ENCODE assay signal across 8 cellular contexts in the genomic region with DNA sequence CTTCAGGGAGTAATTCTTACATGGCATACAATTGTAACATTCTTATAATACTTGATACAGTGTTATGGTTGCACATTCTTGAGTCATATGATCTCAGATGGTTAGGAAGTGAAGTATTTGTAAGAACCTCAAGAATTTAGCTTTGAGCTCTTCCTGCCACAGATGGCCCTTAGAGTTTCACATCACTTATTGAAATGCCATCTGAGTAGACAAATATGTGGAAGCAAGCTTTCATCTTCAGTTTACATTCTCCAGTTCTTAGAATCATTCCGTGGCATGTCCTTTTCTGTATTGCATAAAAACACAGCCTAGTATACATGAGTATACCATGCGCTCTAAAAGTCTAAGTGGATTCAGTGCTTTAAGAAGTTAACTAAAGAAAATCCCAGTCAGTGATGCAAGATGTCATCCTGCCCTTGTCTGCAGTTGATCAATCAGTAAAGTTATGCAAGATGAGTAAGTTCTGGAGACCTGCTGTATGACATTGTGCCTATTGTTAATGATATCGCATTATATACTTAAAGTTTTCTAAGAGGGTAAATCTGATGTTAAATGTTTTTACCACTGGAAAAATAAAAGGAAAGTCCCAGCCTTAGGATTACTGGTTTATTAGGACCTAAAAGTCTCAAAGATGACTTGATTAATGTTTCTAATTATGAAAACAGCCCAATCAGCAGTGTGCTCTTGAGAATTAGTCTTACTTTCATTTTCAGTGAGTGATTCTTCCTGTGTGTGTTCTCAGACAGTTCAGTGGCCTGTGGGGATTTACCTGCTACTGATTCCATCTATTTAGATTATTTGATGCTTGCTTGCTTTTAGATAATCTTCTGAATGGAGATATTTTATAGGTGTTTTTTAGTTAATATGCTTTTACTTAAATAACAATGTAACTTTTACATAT. TPM values are rescaled to one million over a fixed set of nuclear protein-coding genes. Genes with fewer than 3 reads are reported as not detected.
A peak's percentile ranks its signal among the peaks of the same experiment; 100 is the strongest.
DNase-seq lines count a peak whose midpoint lies in the region; ATAC-seq and TF ChIP-seq lines count a peak whose summit lies in the region.

No MANE protein-coding gene starts in this region.

- H3K36me3 ChIP-seq in thoracic aorta = no peaks in the 10 kb centered on the region

- H3K36me3 Mint-ChIP-seq in activated CD4-positive, alpha-beta memory T cell treated with anti-CD3 and anti-CD28 coated beads for 36 hours = no peaks in the 10 kb centered on the region

- no peak overlapping the region for H3K27ac ChIP-seq in thoracic aorta

- H3K4me1 ChIP-seq in thoracic aorta (ENCODE audit: control insufficient read depth in 1 of 2, low read depth in 2 of 2) = peaks cover 8 to 16% of the 10 kb centered on the region in 2 donors

- POLR2A ChIA-PET in activated CD4-positive, alpha-beta memory T cell treated with anti-CD3 and anti-CD28 coated beads for 36 hours (lab: Charles Lee) = interaction anchor here (0.7 to 0.9 kb wide), 2 partner anchors 19 to 42 kb away, joined by 3 to 4 read pairs; no protein-coding TSS in a partner anchor

- H3K9me3 Mint-ChIP-seq in activated CD4-positive, alpha-beta memory T cell treated with anti-CD3 and anti-CD28 coated beads for 36 hours = no peaks in the 10 kb centered on the region

- DNase-seq in GM03348 (ENCODE audit: low spot score) (peak; percentile 78), HS-5 (ENCODE audit: low read depth) (peak; percentile 96), hepatic stellate cell (ENCODE audit: low spot score) (peak; percentile 62), thoracic aorta (ENCODE audit: low spot score) (no peak), globus pallidus (ENCODE audit: low spot score) (no peak), NCI-H2107 (lab: John Stamatoyannopoulos, UW) (no peak)
- no peak for DNase-seq in activated CD4-positive, alpha-beta memory T cell treated with anti-CD3 and anti-CD28 coated beads for 36 hours

- peaks cover 23% of the 10 kb centered on the region for H3K4me1 Mint-ChIP-seq in activated CD4-positive, alpha-beta memory T cell treated with anti-CD3 and anti-CD28 coated beads for 36 hours (ENCODE audit: low read depth)

- peak overlapping the region; percentile 36 for H3K4me3 ChIP-seq in thoracic aorta

- no peaks in the 10 kb centered on the region for H3K27me3 ChIP-seq in thoracic aorta (replicated peaks; ENCODE audit: insufficient read depth)

- CTCF ChIA-PET in activated CD4-positive, alpha-beta memory T cell treated with anti-CD3 and anti-CD28 coated beads for 36 hours (lab: Charles Lee) = interaction anchor here (0.7 kb wide), 1 partner anchor 96 kb away, joined by 3 read pairs; no protein-coding TSS in a partner anchor

- H3K4me3 Mint-ChIP-seq in activated CD4-positive, alpha-beta memory T cell treated with anti-CD3 and anti-CD28 coated beads for 36 hours = peak overlapping the region; percentile 57

- H3K27me3 Mint-ChIP-seq in activated CD4-positive, alpha-beta memory T cell treated with anti-CD3 and anti-CD28 coated beads for 36 hours = peaks cover 4% of the 10 kb centered on the region

- no peaks in the 10 kb centered on the region for H3K9me3 ChIP-seq in thoracic aorta

- peak overlapping the region; percentile 64 for H3K27ac Mint-ChIP-seq in activated CD4-positive, alpha-beta memory T cell treated with anti-CD3 and anti-CD28 coated beads for 36 hours

- TF ChIP-seq CTCF in thoracic aorta (IDR thresholded peaks at IDR 0.05) = no peak

- ATAC-seq in GM21390 (IDR thresholded peaks at IDR 0.05; ENCODE audit: unreplicated experiment) (peak; percentile 88), thoracic aorta (ENCODE audit: insufficient number of reproducible peaks, low FRiP score, low read depth) (no peak)

- intact Hi-C loops in activated CD4-positive, alpha-beta memory T cell treated with anti-CD3 and anti-CD28 coated beads for 36 hours (cut with micrococcal nuclease) = loop anchor here (1.0 to 5.0 kb wide), 7 partner anchors 48 to 522 kb away; no protein-coding TSS in a partner anchor

RNA-seq across cellular contexts. Expression of gene RHOBTB3, which starts 29.4 kb away (rescaled TPM):
- total RNA-seq in activated CD4-positive, alpha-beta memory T cell treated with anti-CD3 and anti-CD28 coated beads for 36 hours = under 1 TPM; 0.75 to 0.97 TPM
- 10 to 100 TPM; 34.1 to 71.2 TPM for total RNA-seq in thoracic aorta

Comparison
In these comparisons a context has a peak if more than half of its experiments do, and no peak if none do; other contexts are left out.
1. DNase-seq: peak in GM03348 (single experiment), HS-5 (single experiment) and hepatic stellate cell (single experiment); none in activated CD4-positive, alpha-beta memory T cell treated with anti-CD3 and anti-CD28 coated beads for 36 hours (single experiment), thoracic aorta (single experiment), globus pallidus (single experiment) and NCI-H2107 (single experiment).
2. RNA of gene RHOBTB3, which starts 29.4 kb away (total RNA-seq): 34.1 to 71.2 TPM in thoracic aorta; 0.75 to 0.97 TPM in activated CD4-positive, alpha-beta memory T cell treated with anti-CD3 and anti-CD28 coated beads for 36 hours; every median in the first group is over 10 times any median in the second.